ENCODE assay signal across 27 cellular contexts in genomic region chr3:149089395-149089794, GRCh38.
"Had no signal": no experiment of that assay in that cellular context is flagged by ENCODE, and none has a peak within 500 bp of the region (broad histone marks: within the 10 kb centered on the region; RNA-seq: fewer than 3 reads in every experiment).

No MANE protein-coding gene starts in this region.

- ATAC-seq: activated CD8-positive, alpha-beta T cell treated with anti-CD3 and anti-CD28 coated beads for 36 hours; left ventricle myocardium superior; stimulated activated memory B cell treated with anti-CD40 and anti-IgM and Interleukin-4, amounts not matched to agents 10 μg/mL and 1 μg/mL and 100 μg/mL, for 72 hours; upper lobe of right lung had no signal

- H3K9me3 ChIP-seq: ascending aorta, colonic mucosa, neutrophil, suprapubic skin, tibial artery, upper lobe of right lung had no signal

- H3K36me3 Mint-ChIP-seq: stimulated activated memory B cell treated with anti-CD40 and anti-IgM and Interleukin-4, amounts not matched to agents 10 μg/mL and 1 μg/mL and 100 μg/mL, for 72 hours had no signal

- FAIRE-seq: endometrium, frontal cortex, islet of Langerhans had no signal

- H3K27ac Mint-ChIP-seq: activated B cell treated with CpG ODN at 0.5 μM for 24 hours; activated CD8-positive, alpha-beta T cell treated with anti-CD3 and anti-CD28 coated beads for 36 hours; activated naive CD8-positive, alpha-beta T cell treated with anti-CD3 and anti-CD28 coated beads for 36 hours; brain; nephron progenitor cell; progenitor cell of endocrine pancreas; stimulated activated memory B cell treated with anti-CD40 and anti-IgM and Interleukin-4, amounts not matched to agents 10 μg/mL and 1 μg/mL and 100 μg/mL, for 72 hours; T-helper 2 cell treated with Interferon-gamma antibody and Interleukin-4, amounts not matched to agents 5 μg/mL and 100 μg/mL, for 36 hours had no signal

- H3K27me3 Mint-ChIP-seq: activated B cell treated with CpG ODN at 0.5 μM for 24 hours; activated CD8-positive, alpha-beta T cell treated with anti-CD3 and anti-CD28 coated beads for 36 hours; activated naive CD8-positive, alpha-beta T cell treated with anti-CD3 and anti-CD28 coated beads for 36 hours; progenitor cell of endocrine pancreas; stimulated activated memory B cell treated with anti-CD40 and anti-IgM and Interleukin-4, amounts not matched to agents 10 μg/mL and 1 μg/mL and 100 μg/mL, for 72 hours had no signal

- DNase-seq: activated B cell treated with CpG ODN at 0.5 μM for 24 hours; activated CD4-positive, alpha-beta T cell treated with anti-CD3 and anti-CD28 coated beads, Interleukin-2, amount 50 U/mL, for 1 hour; activated CD8-positive, alpha-beta T cell treated with anti-CD3 and anti-CD28 coated beads for 36 hours; activated effector memory CD4-positive, alpha-beta T cell treated with Interleukin-2 at 50 U/mL for 16 hours; activated naive CD4-positive, alpha-beta T cell treated with Interleukin-2 at 50 U/mL for 16 hours; activated naive CD8-positive, alpha-beta T cell treated with anti-CD3 and anti-CD28 coated beads for 36 hours; activated T-cell treated with anti-CD3 and anti-CD28 coated beads for 4 hours; cerebellar nuclear complex; colonic mucosa; effector CD8-positive, alpha-beta T cell; left ventricle myocardium superior; nephron progenitor cell; stimulated activated CD4-positive, alpha-beta T cell treated with anti-CD3 and anti-CD28 coated beads, Interleukin-1b, Interleukin-23, amount 100 ng/mL, for 48 hours; stimulated activated CD4-positive, alpha-beta T cell treated with anti-CD3 and anti-CD28 coated beads, Interleukin-4, amount 100 ng/mL, for 4 hours; stimulated activated CD8-positive, alpha-beta memory T cell treated with anti-CD3 and anti-CD28 coated beads, Interleukin-4, amount 100 ng/mL, for 48 hours; tibial artery; upper lobe of right lung had no signal

- H3K9me3 Mint-ChIP-seq: activated B cell treated with CpG ODN at 0.5 μM for 24 hours; activated CD8-positive, alpha-beta T cell treated with anti-CD3 and anti-CD28 coated beads for 36 hours; stimulated activated memory B cell treated with anti-CD40 and anti-IgM and Interleukin-4, amounts not matched to agents 10 μg/mL and 1 μg/mL and 100 μg/mL, for 72 hours; T-helper 2 cell treated with Interferon-gamma antibody and Interleukin-4, amounts not matched to agents 5 μg/mL and 100 μg/mL, for 36 hours had no signal

- H3K4me3 Mint-ChIP-seq: activated B cell treated with CpG ODN at 0.5 μM for 24 hours; activated CD8-positive, alpha-beta T cell treated with anti-CD3 and anti-CD28 coated beads for 36 hours; activated naive CD8-positive, alpha-beta T cell treated with anti-CD3 and anti-CD28 coated beads for 36 hours; nephron progenitor cell; stimulated activated memory B cell treated with anti-CD40 and anti-IgM and Interleukin-4, amounts not matched to agents 10 μg/mL and 1 μg/mL and 100 μg/mL, for 72 hours; T-helper 2 cell treated with Interferon-gamma antibody and Interleukin-4, amounts not matched to agents 5 μg/mL and 100 μg/mL, for 36 hours had no signal
